In the genomic region with DNA sequence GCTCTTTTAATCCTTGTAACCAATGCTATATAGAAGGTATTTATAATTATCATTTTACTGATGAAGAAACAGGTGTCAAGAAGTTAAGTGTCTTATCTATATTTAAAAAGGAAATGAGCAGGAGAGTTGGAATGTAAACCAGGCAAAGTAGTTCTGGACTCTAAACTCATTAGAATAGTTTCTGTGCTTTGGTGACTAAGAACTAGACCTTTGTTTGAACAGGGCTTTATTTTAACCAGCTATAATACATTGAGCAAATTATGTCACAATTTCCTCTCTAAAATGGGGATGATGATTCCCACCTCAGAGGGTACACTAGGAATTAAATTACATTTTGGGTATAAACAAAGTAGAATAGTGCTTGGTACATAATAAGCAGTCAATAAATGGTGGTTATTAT, we compare ENCODE assay signal across 19 cellular contexts.
A peak's percentile ranks its signal among the peaks of the same experiment; 100 is the strongest.
DNase-seq lines count a peak whose midpoint lies in the region; ATAC-seq, FAIRE-seq and TF ChIP-seq lines count a peak whose summit lies in the region.
"Had no signal": no experiment of that assay in that cellular context is flagged by ENCODE, and none has a peak within 500 bp of the region (broad histone marks: within the 10 kb centered on the region; RNA-seq: fewer than 3 reads in every experiment).

No MANE protein-coding gene starts in this region.

- H4K20me1 ChIP-seq in endothelial cell of umbilical vein (replicated peaks; ENCODE audit: control insufficient read depth, extremely low read depth, insufficient read depth, low read length): no peaks in the 10 kb centered on the region
- no peaks in the 10 kb centered on the region for H4K20me1 ChIP-seq in HepG2 (ENCODE audit: insufficient read depth, low read length)

- TF ChIP-seq RAD21 in HepG2 (CRISPR knock-in tag; IDR thresholded peaks at IDR 0.05): no peak

- FAIRE-seq in endothelial cell of umbilical vein (lab: Jason Lieb, UNC): peak; percentile 67
- no peak for FAIRE-seq in HepG2 (lab: Jason Lieb, UNC)
- no peak for FAIRE-seq in RCC 7860 (lab: Jason Lieb, UNC)

- peak; percentile 89 for ATAC-seq in HepG2

- no peak overlapping the region for H3K4me2 ChIP-seq in endothelial cell of umbilical vein (ENCODE audit: insufficient read depth, low read length)
- H3K4me2 ChIP-seq in HepG2 (ENCODE audit: low read depth, low read length): peak overlapping the region; percentile 55
- H3K4me2 ChIP-seq: KMS-11 had no signal

- H3K79me2 ChIP-seq in endothelial cell of umbilical vein (ENCODE audit: control insufficient read depth, insufficient read depth, low read length): no peaks in the 10 kb centered on the region
- H3K79me2 ChIP-seq in HepG2 (ENCODE audit: insufficient read depth, low read length): no peaks in the 10 kb centered on the region

- H3K27me3 ChIP-seq in endothelial cell of umbilical vein (ENCODE audit: control insufficient read depth in 2 of 2, insufficient read depth in 2 of 2, low read length in 2 of 2): no peaks in the 10 kb centered on the region
- H3K27me3 ChIP-seq in HepG2 (ENCODE audit: control insufficient read depth in 1 of 2, insufficient read depth in 2 of 2, low read length in 2 of 2): no peaks in the 10 kb centered on the region
- H3K27me3 ChIP-seq: dorsolateral prefrontal cortex, esophagus squamous epithelium, SJCRH30 had no signal

- H2AFZ ChIP-seq in endothelial cell of umbilical vein (ENCODE audit: low read depth, low read length): no peak overlapping the region
- no peak overlapping the region for H2AFZ ChIP-seq in HepG2 (ENCODE audit: low read length)

- CTCF ChIA-PET in endothelial cell of umbilical vein (lab: Charles Lee): interaction anchor here (1.0 to 1.3 kb wide), 2 partner anchors 238 to 304 kb away, joined by 3 to 4 read pairs; no protein-coding TSS in a partner anchor
- CTCF ChIA-PET in HepG2 (lab: Yijun Ruan, JAX; ENCODE audit: low intra/inter-chr PET ratio, low total read pairs): no interaction called here

- H3K9me3 ChIP-seq in endothelial cell of umbilical vein (replicated peaks; ENCODE audit: control insufficient read depth, insufficient read depth, low read length) (no peaks in the 10 kb centered on the region), HepG2 (ENCODE audit: low read length) (no peaks in the 10 kb centered on the region)
- H3K9me3 ChIP-seq: esophagus squamous epithelium, SJCRH30, thoracic aorta had no signal

- in situ Hi-C loops in ACHN (cut with HindIII; ENCODE audit: low pct_ligation_motif_present, low pct_unique_long_range_greater_than_20kb, low sequenced_read_pairs) (no loop called here), HepG2 (cut with HindIII; ENCODE audit: extremely low pct_ligation_motif_present, low pct_unique_long_range_greater_than_20kb) (no loop called here), GM13976 (cut with MboI; ENCODE audit: low sequenced_read_pairs, unreplicated experiment) (no loop called here)

- H3K4me3 ChIP-seq in endothelial cell of umbilical vein (replicated peaks in 1 of 3; ENCODE audit: insufficient read depth in 1 of 3, low read depth in 1 of 3, low read length in 3 of 3): no peak overlapping the region
- peak overlapping the region in 1 of 3 experiments; percentile 48; a peak in 2 of 6 replicates for H3K4me3 ChIP-seq in HepG2 (replicated peaks in 1 of 3; ENCODE audit: insufficient read depth in 1 of 3, low read depth in 2 of 3, low read length in 3 of 3)
- H3K4me3 ChIP-seq: dorsolateral prefrontal cortex, esophagus squamous epithelium, SJCRH30, thoracic aorta had no signal

- dilution Hi-C loops in endothelial cell of umbilical vein (cut with MboI; ENCODE audit: extremely low pct_ligation_motif_present, low sequenced_read_pairs): no loop called here

- TF ChIP-seq POLR2A in endothelial cell of umbilical vein (IDR thresholded peaks at IDR 0.05; ENCODE audit: low read depth, low read length) (no peak), HepG2 (IDR thresholded peaks at IDR 0.05; ENCODE audit: insufficient read depth in 1 of 2, low read depth in 2 of 2, low read length in 2 of 2) (no peak)

- no peaks in the 10 kb centered on the region for H3K9me1 ChIP-seq in endothelial cell of umbilical vein (replicated peaks; ENCODE audit: control insufficient read depth, extremely low read depth, insufficient read depth, low read length)

- no peak overlapping the region for H3K27ac ChIP-seq in endothelial cell of umbilical vein (ENCODE audit: insufficient read depth, low read depth, low read length)
- H3K27ac ChIP-seq in HepG2 (ENCODE audit: extremely low read length, insufficient read depth, low read length): peak overlapping the region; percentile 73
- H3K27ac ChIP-seq: esophagus squamous epithelium, KMS-11, SJCRH30, thoracic aorta had no signal

- no TSS peak for BruUV-seq in endothelial cell of umbilical vein (replicated peaks; lab: Mats Ljungman, UMichigan)
- BruUV-seq in HepG2 (replicated peaks; lab: Mats Ljungman, UMichigan): no TSS peak

- no peak overlapping the region for H3K9ac ChIP-seq in endothelial cell of umbilical vein (replicated peaks; ENCODE audit: extremely low read depth, insufficient read depth, low read length)
- 0 out of 2 replicates have a peak overlapping the region, but pooled peaks have one; percentile 3 for H3K9ac ChIP-seq in HepG2 (ENCODE audit: insufficient read depth, low read depth, low read length)
- H3K9ac ChIP-seq: KMS-11 had no signal

- peak; percentile 31 for DNase-seq in ACHN
- DNase-seq in HT1080 (ENCODE audit: low read depth): peak; percentile 48
- DNase-seq in endothelial cell of umbilical vein (ENCODE audit: low read depth, low spot score): peak; percentile 40
- peak; percentile 56 for DNase-seq in HepG2 (ENCODE audit: low spot score)
- no peak for DNase-seq in anterior cingulate cortex (lab: John Stamatoyannopoulos, UW)
- no peak for DNase-seq in GM13976 (ENCODE audit: low spot score)
- DNase-seq in RCC 7860 (ENCODE audit: low spot score): no peak
- DNase-seq in posterior cingulate gyrus: no peak
- DNase-seq: activated T-cell treated with anti-CD3 and anti-CD28 coated beads, Interleukin-2, amount 50 U/mL, for 48 hours; CD4-positive, alpha-beta T cell; DND-41; dorsolateral prefrontal cortex; esophagus squamous epithelium; H7; NCI-H1105; NCI-H2107; SJCRH30 had no signal

- intact Hi-C loops in endothelial cell of umbilical vein (cut with micrococcal nuclease) (no loop called here), HepG2 (cut with micrococcal nuclease; ENCODE audit: unreplicated experiment) (no loop called here), posterior cingulate gyrus (cut with DNase I) (no loop called here)

- TF ChIP-seq EP300 in HepG2 (IDR thresholded peaks at IDR 0.05; ENCODE audit: low read depth in 2 of 2, low read length in 2 of 2) (peak in 1 of 2 experiments; percentile 72; a peak in 2 of 4 replicates), HepG2 (CRISPR knock-in tag; IDR thresholded peaks at IDR 0.05; ENCODE audit: borderline replicate concordance) (no peak)

- H3K4me1 ChIP-seq in endothelial cell of umbilical vein (ENCODE audit: control insufficient read depth, extremely low read depth, insufficient read depth, low read length) (no peaks in the 10 kb centered on the region), HepG2 (ENCODE audit: insufficient read depth, low read length) (peaks cover 39% of the 10 kb centered on the region)
- H3K4me1 ChIP-seq: esophagus squamous epithelium had no signal

- POLR2A ChIA-PET in endothelial cell of umbilical vein (lab: Charles Lee) (no interaction called here), HepG2 (lab: Yijun Ruan, JAX) (no interaction called here)

- TF ChIP-seq CTCF in endothelial cell of umbilical vein (IDR thresholded peaks at IDR 0.05; ENCODE audit: extremely low read depth in 1 of 2, insufficient read depth in 1 of 2, low read depth in 1 of 2, low read length in 2 of 2) (no peak), HepG2 (CRISPR knock-in tag; IDR thresholded peaks at IDR 0.05) (no peak), GM13976 (IDR thresholded peaks at IDR 0.05; ENCODE audit: borderline replicate concordance, control extremely low read depth, extremely low read depth, insufficient read depth, missing control alignments) (no peak)

- H3K36me3 ChIP-seq in endothelial cell of umbilical vein (ENCODE audit: control insufficient read depth in 2 of 2, extremely low read depth in 1 of 2, insufficient read depth in 2 of 2, low read length in 2 of 2): no peaks in the 10 kb centered on the region
- no peaks in the 10 kb centered on the region for H3K36me3 ChIP-seq in HepG2 (replicated peaks in 1 of 2; ENCODE audit: control insufficient read depth in 1 of 2, insufficient read depth in 2 of 2, low read length in 2 of 2)
- H3K36me3 ChIP-seq: esophagus squamous epithelium, SJCRH30, thoracic aorta had no signal

TF ChIP-seq in endothelial cell of umbilical vein, 7 proteins besides CTCF, POLR2A, EP300 and RAD21:
- no peak for TF ChIP-seq EZH2 (IDR thresholded peaks at IDR 0.05; ENCODE audit: borderline replicate concordance, low read depth, low read length, severe bottlenecking)
- TF ChIP-seq, protein P1, sequence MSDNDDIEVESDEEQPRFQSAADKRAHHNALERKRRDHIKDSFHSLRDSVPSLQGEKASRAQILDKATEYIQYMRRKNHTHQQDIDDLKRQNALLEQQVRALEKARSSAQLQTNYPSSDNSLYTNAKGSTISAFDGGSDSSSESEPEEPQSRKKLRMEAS (IDR thresholded peaks at IDR 0.05; ENCODE audit: insufficient read depth, insufficient read length): no peak
- TF ChIP-seq POLR2AphosphoS5 (IDR thresholded peaks at IDR 0.05; ENCODE audit: insufficient read depth, low read depth, low read length): no peak
- no peak for TF ChIP-seq JUN (IDR thresholded peaks at IDR 0.05; ENCODE audit: borderline replicate concordance, insufficient read depth, insufficient read length, low read depth)
- TF ChIP-seq MYC (IDR thresholded peaks at IDR 0.05; ENCODE audit: low read depth, low read length): no peak
- peak; percentile 23 for TF ChIP-seq FOS (IDR thresholded peaks at IDR 0.05; ENCODE audit: borderline replicate concordance, insufficient read depth, low read length)
- no peak for TF ChIP-seq GATA2 (IDR thresholded peaks at IDR 0.05; ENCODE audit: insufficient read depth, insufficient read length, low read depth, low read length)

TF ChIP-seq in HepG2, 621 proteins besides CTCF, POLR2A, EP300 and RAD21 (continues in another document):
- TF ChIP-seq FOXA3 (CRISPR knock-in tag; IDR thresholded peaks at IDR 0.05) (peak; percentile 67), NPAS2 (CRISPR knock-in tag; IDR thresholded peaks at IDR 0.05; ENCODE audit: borderline replicate concordance) (no peak), ZEB1 (IDR thresholded peaks at IDR 0.05; ENCODE audit: insufficient replicate concordance, low read depth) (no peak), SMARCC2 (IDR thresholded peaks at IDR 0.05) (no peak), STAG1 (CRISPR knock-in tag; IDR thresholded peaks at IDR 0.05) (no peak), ZBTB7A (CRISPR knock-in tag; IDR thresholded peaks at IDR 0.05) (no peak), SOX6 (IDR thresholded peaks at IDR 0.05) (no peak), SOX6 (CRISPR knock-in tag; IDR thresholded peaks at IDR 0.05) (peak; percentile 44; the same call in 1 of the 2 replicates), MLLT10 (CRISPR knock-in tag; IDR thresholded peaks at IDR 0.05) (no peak)

Comparison
In these comparisons a context has a peak if more than half of its experiments do, and no peak if none do; other contexts are left out.
1. DNase-seq: peak in ACHN (single experiment), HT1080 (single experiment), endothelial cell of umbilical vein (single experiment) and HepG2 (single experiment); none in anterior cingulate cortex (0 of 58), GM13976 (single experiment), RCC 7860 (single experiment) and posterior cingulate gyrus (0 of 10).